ENCODE assay signal across 1 cellular context in the genomic region with DNA sequence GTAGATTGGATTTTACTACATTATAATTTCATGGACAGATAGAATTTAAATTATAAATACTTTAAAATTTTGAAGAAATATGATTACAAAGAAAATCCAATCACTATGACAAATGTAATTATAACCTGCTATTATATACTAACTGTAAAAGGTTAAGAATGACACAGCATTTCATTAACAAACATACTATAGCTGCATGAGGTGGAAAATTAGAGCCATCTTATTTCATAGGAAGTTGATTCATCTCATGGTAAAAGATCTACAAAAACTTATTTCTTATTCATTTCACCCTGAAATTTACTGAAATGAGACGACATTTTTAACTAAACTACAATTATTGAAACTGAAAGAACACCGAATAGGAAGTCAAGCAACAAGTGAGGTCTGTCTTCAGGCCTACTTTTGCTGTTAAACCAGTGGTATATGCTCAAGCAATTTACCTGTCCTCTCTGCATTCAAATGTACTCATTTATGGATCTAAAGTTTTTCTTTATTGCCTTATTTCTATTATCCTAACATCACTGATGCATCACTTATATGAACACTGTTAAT.
TF ChIP-seq lines count a peak whose summit lies in the region.

No MANE protein-coding gene starts in this region.

TF ChIP-seq in GM12878, 131 proteins besides CTCF, POLR2A, EP300 and RAD21 (continued from another document and continues in another):
- TF ChIP-seq MEF2A (IDR thresholded peaks at IDR 0.05; ENCODE audit: insufficient read depth, low read depth, low read length): peak; percentile 39; the same call in 1 of the 2 replicates
- TF ChIP-seq POU2F2 (IDR thresholded peaks at IDR 0.05; ENCODE audit: borderline replicate concordance, low read depth, low read length): no peak
- no peak for TF ChIP-seq ATF3 (IDR thresholded peaks at IDR 0.05; ENCODE audit: borderline replicate concordance, extremely low read depth, low read depth, low read length)
- no peak for TF ChIP-seq RBBP5 (conservative IDR thresholded peaks at IDR 0.05)
- no peak for TF ChIP-seq ZNF384 (IDR thresholded peaks at IDR 0.05; ENCODE audit: borderline replicate concordance, low read depth, low read length)
- no peak for TF ChIP-seq ZNF274 (IDR thresholded peaks at IDR 0.05; ENCODE audit: insufficient read depth, insufficient read length)
- no peak for TF ChIP-seq HDAC2 (IDR thresholded peaks at IDR 0.05)
- TF ChIP-seq NFIC (IDR thresholded peaks at IDR 0.05; ENCODE audit: low read depth, low read length): 0 out of 2 replicates have a peak, but pooled peaks have one; percentile 47
- TF ChIP-seq BMI1 (IDR thresholded peaks at IDR 0.05; ENCODE audit: borderline replicate concordance): no peak
- TF ChIP-seq BRCA1 (IDR thresholded peaks at IDR 0.05; ENCODE audit: low read depth, low read length): no peak
- TF ChIP-seq SP1 (IDR thresholded peaks at IDR 0.05; ENCODE audit: low read depth, low read length): no peak
- TF ChIP-seq ASH2L (IDR thresholded peaks at IDR 0.05; ENCODE audit: borderline replicate concordance, low read depth): no peak
- TF ChIP-seq ATF7 (IDR thresholded peaks at IDR 0.05; ENCODE audit: low read depth): peak; percentile 12; the same call in 1 of the 2 replicates
- TF ChIP-seq CBX3 (IDR thresholded peaks at IDR 0.05; ENCODE audit: borderline replicate concordance, low read depth): no peak
- TF ChIP-seq RCOR1 (conservative IDR thresholded peaks at IDR 0.05; ENCODE audit: low read depth, low read length): no peak
- TF ChIP-seq POLR2AphosphoS2 (IDR thresholded peaks at IDR 0.05; ENCODE audit: low read depth, low read length): no peak
- TF ChIP-seq, protein P1, sequence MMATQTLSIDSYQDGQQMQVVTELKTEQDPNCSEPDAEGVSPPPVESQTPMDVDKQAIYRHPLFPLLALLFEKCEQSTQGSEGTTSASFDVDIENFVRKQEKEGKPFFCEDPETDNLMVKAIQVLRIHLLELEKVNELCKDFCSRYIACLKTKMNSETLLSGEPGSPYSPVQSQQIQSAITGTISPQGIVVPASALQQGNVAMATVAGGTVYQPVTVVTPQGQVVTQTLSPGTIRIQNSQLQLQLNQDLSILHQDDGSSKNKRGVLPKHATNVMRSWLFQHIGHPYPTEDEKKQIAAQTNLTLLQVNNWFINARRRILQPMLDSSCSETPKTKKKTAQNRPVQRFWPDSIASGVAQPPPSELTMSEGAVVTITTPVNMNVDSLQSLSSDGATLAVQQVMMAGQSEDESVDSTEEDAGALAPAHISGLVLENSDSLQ (IDR thresholded peaks at IDR 0.05): no peak
- no peak for TF ChIP-seq EED (IDR thresholded peaks at IDR 0.05; ENCODE audit: low read depth)
- no peak for TF ChIP-seq HDGF (IDR thresholded peaks at IDR 0.05)
- no peak for TF ChIP-seq SMC3 (IDR thresholded peaks at IDR 0.05; ENCODE audit: borderline replicate concordance, low read length)
- TF ChIP-seq NFYA (IDR thresholded peaks at IDR 0.05; ENCODE audit: borderline replicate concordance, low read depth, low read length): no peak
- TF ChIP-seq, protein P2, sequence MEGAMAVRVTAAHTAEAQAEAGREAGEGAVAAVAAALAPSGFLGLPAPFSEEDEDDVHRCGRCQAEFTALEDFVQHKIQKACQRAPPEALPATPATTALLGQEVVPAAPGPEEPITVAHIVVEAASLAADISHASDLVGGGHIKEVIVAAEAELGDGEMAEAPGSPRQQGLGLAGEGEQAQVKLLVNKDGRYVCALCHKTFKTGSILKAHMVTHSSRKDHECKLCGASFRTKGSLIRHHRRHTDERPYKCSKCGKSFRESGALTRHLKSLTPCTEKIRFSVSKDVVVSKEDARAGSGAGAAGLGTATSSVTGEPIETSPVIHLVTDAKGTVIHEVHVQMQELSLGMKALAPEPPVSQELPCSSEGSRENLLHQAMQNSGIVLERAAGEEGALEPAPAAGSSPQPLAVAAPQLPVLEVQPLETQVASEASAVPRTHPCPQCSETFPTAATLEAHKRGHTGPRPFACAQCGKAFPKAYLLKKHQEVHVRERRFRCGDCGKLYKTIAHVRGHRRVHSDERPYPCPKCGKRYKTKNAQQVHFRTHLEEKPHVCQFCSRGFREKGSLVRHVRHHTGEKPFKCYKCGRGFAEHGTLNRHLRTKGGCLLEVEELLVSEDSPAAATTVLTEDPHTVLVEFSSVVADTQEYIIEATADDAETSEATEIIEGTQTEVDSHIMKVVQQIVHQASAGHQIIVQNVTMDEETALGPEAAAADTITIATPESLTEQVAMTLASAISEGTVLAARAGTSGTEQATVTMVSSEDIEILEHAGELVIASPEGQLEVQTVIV (IDR thresholded peaks at IDR 0.05; ENCODE audit: borderline replicate concordance, partially characterized antibody): no peak
- no peak for TF ChIP-seq SUZ12 (IDR thresholded peaks at IDR 0.05; ENCODE audit: unreplicated experiment)
- no peak for TF ChIP-seq SPI1 (IDR thresholded peaks at IDR 0.05; ENCODE audit: borderline replicate concordance, insufficient read depth, low read depth, low read length)
- peak in 1 of 2 experiments; percentile 63; a peak in 1 of 4 replicates for TF ChIP-seq ETV6 (conservative IDR thresholded peaks at IDR 0.05 in 1 of 2, IDR thresholded peaks at IDR 0.05 in 1 of 2; ENCODE audit: borderline replicate concordance in 1 of 2, low read depth in 1 of 2)
- no peak for TF ChIP-seq EGR1 (IDR thresholded peaks at IDR 0.05; ENCODE audit: borderline replicate concordance in 1 of 2, low read depth in 2 of 2, low read length in 2 of 2)
- TF ChIP-seq, protein P3, sequence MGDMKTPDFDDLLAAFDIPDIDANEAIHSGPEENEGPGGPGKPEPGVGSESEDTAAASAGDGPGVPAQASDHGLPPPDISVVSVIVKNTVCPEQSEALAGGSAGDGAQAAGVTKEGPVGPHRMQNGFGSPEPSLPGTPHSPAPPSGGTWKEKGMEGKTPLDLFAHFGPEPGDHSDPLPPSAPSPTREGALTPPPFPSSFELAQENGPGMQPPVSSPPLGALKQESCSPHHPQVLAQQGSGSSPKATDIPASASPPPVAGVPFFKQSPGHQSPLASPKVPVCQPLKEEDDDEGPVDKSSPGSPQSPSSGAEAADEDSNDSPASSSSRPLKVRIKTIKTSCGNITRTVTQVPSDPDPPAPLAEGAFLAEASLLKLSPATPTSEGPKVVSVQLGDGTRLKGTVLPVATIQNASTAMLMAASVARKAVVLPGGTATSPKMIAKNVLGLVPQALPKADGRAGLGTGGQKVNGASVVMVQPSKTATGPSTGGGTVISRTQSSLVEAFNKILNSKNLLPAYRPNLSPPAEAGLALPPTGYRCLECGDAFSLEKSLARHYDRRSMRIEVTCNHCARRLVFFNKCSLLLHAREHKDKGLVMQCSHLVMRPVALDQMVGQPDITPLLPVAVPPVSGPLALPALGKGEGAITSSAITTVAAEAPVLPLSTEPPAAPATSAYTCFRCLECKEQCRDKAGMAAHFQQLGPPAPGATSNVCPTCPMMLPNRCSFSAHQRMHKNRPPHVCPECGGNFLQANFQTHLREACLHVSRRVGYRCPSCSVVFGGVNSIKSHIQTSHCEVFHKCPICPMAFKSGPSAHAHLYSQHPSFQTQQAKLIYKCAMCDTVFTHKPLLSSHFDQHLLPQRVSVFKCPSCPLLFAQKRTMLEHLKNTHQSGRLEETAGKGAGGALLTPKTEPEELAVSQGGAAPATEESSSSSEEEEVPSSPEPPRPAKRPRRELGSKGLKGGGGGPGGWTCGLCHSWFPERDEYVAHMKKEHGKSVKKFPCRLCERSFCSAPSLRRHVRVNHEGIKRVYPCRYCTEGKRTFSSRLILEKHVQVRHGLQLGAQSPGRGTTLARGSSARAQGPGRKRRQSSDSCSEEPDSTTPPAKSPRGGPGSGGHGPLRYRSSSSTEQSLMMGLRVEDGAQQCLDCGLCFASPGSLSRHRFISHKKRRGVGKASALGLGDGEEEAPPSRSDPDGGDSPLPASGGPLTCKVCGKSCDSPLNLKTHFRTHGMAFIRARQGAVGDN (IDR thresholded peaks at IDR 0.05): peak; percentile 77
- TF ChIP-seq CREM (IDR thresholded peaks at IDR 0.05; ENCODE audit: low read depth): 0 out of 2 replicates have a peak, but pooled peaks have one; percentile 8
- no peak for TF ChIP-seq KDM1A (IDR thresholded peaks at IDR 0.05; ENCODE audit: borderline replicate concordance)
- no peak for TF ChIP-seq HDAC6 (IDR thresholded peaks at IDR 0.05; ENCODE audit: unreplicated experiment)
- TF ChIP-seq, protein P4, sequence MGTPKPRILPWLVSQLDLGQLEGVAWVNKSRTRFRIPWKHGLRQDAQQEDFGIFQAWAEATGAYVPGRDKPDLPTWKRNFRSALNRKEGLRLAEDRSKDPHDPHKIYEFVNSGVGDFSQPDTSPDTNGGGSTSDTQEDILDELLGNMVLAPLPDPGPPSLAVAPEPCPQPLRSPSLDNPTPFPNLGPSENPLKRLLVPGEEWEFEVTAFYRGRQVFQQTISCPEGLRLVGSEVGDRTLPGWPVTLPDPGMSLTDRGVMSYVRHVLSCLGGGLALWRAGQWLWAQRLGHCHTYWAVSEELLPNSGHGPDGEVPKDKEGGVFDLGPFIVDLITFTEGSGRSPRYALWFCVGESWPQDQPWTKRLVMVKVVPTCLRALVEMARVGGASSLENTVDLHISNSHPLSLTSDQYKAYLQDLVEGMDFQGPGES (IDR thresholded peaks at IDR 0.05): no peak
- no peak for TF ChIP-seq SIN3A (IDR thresholded peaks at IDR 0.05; ENCODE audit: low read depth, low read length)
- TF ChIP-seq, protein P5, sequence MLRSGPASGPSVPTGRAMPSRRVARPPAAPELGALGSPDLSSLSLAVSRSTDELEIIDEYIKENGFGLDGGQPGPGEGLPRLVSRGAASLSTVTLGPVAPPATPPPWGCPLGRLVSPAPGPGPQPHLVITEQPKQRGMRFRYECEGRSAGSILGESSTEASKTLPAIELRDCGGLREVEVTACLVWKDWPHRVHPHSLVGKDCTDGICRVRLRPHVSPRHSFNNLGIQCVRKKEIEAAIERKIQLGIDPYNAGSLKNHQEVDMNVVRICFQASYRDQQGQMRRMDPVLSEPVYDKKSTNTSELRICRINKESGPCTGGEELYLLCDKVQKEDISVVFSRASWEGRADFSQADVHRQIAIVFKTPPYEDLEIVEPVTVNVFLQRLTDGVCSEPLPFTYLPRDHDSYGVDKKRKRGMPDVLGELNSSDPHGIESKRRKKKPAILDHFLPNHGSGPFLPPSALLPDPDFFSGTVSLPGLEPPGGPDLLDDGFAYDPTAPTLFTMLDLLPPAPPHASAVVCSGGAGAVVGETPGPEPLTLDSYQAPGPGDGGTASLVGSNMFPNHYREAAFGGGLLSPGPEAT (IDR thresholded peaks at IDR 0.05; ENCODE audit: low read depth): no peak
- TF ChIP-seq SMAD5 (IDR thresholded peaks at IDR 0.05; ENCODE audit: low read depth): no peak
- TF ChIP-seq JUND (IDR thresholded peaks at IDR 0.05; ENCODE audit: low read depth, low read length): no peak
- no peak for TF ChIP-seq PRDM15 (CRISPR knock-in tag; IDR thresholded peaks at IDR 0.05)
- TF ChIP-seq CEBPB (IDR thresholded peaks at IDR 0.05; ENCODE audit: borderline replicate concordance in 1 of 2, low read depth in 2 of 2, low read length in 2 of 2): no peak
- no peak for TF ChIP-seq FOS (IDR thresholded peaks at IDR 0.05; ENCODE audit: borderline replicate concordance, extremely low read depth, insufficient read length)
- TF ChIP-seq, protein P6, sequence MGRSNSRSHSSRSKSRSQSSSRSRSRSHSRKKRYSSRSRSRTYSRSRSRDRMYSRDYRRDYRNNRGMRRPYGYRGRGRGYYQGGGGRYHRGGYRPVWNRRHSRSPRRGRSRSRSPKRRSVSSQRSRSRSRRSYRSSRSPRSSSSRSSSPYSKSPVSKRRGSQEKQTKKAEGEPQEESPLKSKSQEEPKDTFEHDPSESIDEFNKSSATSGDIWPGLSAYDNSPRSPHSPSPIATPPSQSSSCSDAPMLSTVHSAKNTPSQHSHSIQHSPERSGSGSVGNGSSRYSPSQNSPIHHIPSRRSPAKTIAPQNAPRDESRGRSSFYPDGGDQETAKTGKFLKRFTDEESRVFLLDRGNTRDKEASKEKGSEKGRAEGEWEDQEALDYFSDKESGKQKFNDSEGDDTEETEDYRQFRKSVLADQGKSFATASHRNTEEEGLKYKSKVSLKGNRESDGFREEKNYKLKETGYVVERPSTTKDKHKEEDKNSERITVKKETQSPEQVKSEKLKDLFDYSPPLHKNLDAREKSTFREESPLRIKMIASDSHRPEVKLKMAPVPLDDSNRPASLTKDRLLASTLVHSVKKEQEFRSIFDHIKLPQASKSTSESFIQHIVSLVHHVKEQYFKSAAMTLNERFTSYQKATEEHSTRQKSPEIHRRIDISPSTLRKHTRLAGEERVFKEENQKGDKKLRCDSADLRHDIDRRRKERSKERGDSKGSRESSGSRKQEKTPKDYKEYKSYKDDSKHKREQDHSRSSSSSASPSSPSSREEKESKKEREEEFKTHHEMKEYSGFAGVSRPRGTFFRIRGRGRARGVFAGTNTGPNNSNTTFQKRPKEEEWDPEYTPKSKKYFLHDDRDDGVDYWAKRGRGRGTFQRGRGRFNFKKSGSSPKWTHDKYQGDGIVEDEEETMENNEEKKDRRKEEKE (IDR thresholded peaks at IDR 0.05): no peak
- no peak for TF ChIP-seq NR2C2 (IDR thresholded peaks at IDR 0.05; ENCODE audit: borderline replicate concordance, control insufficient read depth, insufficient read length, low read depth)
- TF ChIP-seq ZNF622 (IDR thresholded peaks at IDR 0.05): no peak
- TF ChIP-seq ZZZ3 (IDR thresholded peaks at IDR 0.05; ENCODE audit: control insufficient read depth, insufficient read length, low read depth): no peak
